1 cellular context compared by ENCODE assay signal in the genomic region with DNA sequence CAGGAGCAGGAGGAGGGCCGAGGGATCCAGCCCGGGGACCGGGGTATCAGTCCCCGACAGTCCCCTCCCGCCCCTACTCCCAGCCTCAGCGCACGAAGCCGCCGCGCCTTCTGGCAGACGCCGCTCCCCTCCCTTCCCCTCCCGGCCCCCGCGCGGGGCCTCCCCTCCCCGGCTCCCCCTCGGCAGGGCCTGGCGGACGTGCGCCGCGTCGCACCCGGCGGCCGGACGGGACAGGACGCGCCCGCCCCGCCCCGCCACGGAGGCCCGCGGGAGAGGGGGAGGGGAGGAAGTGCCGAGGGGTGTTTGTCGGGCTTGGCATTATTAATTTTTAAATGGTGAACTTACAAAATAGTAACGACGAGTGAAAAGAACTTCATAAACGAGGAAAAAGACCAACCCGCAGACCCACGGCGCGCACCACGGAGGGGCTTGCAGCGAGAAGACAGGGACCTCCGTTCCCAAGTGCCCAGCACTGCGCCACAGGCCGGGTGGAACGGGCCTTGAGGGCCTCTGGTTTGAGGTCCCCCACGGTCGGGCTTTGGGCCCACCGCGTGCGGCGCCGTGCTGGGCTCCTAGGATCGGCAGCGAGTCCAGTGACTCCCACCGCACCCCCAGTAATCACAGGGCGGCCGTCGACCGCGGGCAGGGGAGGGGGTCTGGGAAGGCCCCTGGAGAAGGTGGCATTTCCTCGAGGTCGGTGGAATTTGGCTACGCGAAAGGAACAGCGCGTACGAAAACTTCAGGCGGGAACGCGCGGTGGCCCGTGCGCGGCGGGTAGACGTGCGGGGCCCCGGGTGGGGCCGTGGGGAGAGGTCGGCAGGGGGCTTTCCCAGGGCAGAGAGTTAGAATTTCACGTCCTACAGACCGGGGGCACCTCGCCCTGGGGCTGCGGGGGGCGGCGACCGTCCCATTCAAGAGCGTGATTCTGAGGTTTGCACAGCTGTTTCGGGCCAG.
A peak's percentile ranks its signal among the peaks of the same experiment; 100 is the strongest.
TF ChIP-seq lines count a peak whose summit lies in the region.

No MANE protein-coding gene starts in this region.

TF ChIP-seq in IMR-90, 13 proteins besides CTCF, POLR2A, EP300 and RAD21:
- TF ChIP-seq CEBPB (IDR thresholded peaks at IDR 0.05; ENCODE audit: low read depth, low read length) (no peak), BHLHE40 (IDR thresholded peaks at IDR 0.05; ENCODE audit: low read depth, low read length) (no peak), NFE2L2 (IDR thresholded peaks at IDR 0.05; ENCODE audit: low read depth, low read length) (no peak), SMC3 (IDR thresholded peaks at IDR 0.05; ENCODE audit: low read depth, low read length) (no peak), RFX5 (IDR thresholded peaks at IDR 0.05; ENCODE audit: low read depth, low read length) (no peak), MAZ (IDR thresholded peaks at IDR 0.05; ENCODE audit: borderline replicate concordance, low read depth, low read length) (peak; percentile 66; the same call in 1 of the 2 replicates), USF2 (IDR thresholded peaks at IDR 0.05; ENCODE audit: low read depth, low read length) (no peak)
